ENCODE assay signal across 7 cellular contexts in the genomic region with DNA sequence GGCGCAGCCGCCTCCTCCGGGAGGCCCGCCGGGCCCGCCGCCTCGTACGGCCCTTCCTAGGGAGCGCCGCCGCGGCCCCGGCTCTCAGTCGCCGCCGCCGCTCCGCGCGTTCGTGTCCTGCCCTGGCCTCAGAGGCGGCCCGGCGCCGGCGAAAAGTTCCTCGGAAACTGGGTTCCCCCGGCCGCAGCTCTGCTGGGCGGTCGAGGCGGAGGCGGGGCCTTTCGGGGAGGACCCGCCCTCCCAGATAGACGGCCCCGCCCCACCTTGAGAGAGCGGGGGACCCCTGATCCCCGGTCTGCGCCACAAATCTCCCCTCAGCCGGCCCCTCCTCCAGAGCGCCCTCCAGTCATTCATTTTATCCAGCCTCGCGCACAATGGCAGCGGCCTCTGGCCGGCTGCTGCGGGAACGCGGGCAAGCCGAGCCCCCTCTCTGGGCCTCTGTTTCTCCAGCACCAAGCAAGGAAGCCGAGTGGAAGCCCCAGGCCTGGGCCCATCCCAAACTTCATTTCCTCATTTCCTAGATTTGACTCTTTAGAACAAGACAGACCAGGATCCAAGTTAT. TPM values are rescaled to one million over a fixed set of nuclear protein-coding genes. Genes with fewer than 3 reads are reported as not detected.
DNase-seq lines count a peak whose midpoint lies in the region; FAIRE-seq and TF ChIP-seq lines count a peak whose summit lies in the region.

SREBF1 (minus strand) TSS at position 169 of the 562 bp plus-strand sequence. CDS start 169 bp downstream, outside the sequence.

- H3K9me3 ChIP-seq in H9 (ENCODE audit: control insufficient read depth, low read depth, low read length) (no peaks in the 10 kb centered on the region), mononuclear cell (ENCODE audit: low read depth, low read length) (no peaks in the 10 kb centered on the region)

- H2BK20ac ChIP-seq in H9 (ENCODE audit: low read depth, low read length, poor library complexity, severe bottlenecking), result no peak within 1 kb of the TSS

- H3K4me2 ChIP-seq in H9 (ENCODE audit: insufficient read depth, insufficient read length, low read length), result peak within 1 kb of the TSS; percentile 44

- H2AK5ac ChIP-seq in H9 (ENCODE audit: insufficient read length, low read length), result peak within 1 kb of the TSS; percentile 96

- H2BK5ac ChIP-seq in H9 (ENCODE audit: insufficient read length, low read length), result peak within 1 kb of the TSS; percentile 12

- H3K27me3 ChIP-seq in H9 (ENCODE audit: insufficient read depth, low read length) (no peaks in the 10 kb centered on the region), mononuclear cell (ENCODE audit: insufficient read depth, low read length) (no peaks in the 10 kb centered on the region)

- peak within 1 kb of the TSS; percentile 27 for H3T11ph ChIP-seq in H9 (ENCODE audit: low read length)

- H2BK12ac ChIP-seq in H9 (ENCODE audit: insufficient read length, low read depth, low read length), result peak within 1 kb of the TSS; percentile 83

- H2AFZ ChIP-seq in H9 (ENCODE audit: low read length), result no peak within 1 kb of the TSS

- peaks cover 7 to 29% (median 26%) of the 10 kb centered on the region in 3 experiments for H3K36me3 Mint-ChIP-seq in H9 (ENCODE audit: insufficient read depth in 1 of 3, low read depth in 3 of 3)
- peaks cover 16% of the 10 kb centered on the region for H3K36me3 Mint-ChIP-seq in endothelial cell (ENCODE audit: low read depth, unreplicated experiment)

- H3K79me2 ChIP-seq in H9 (ENCODE audit: insufficient read depth, low read length), result peaks cover 15% of the 10 kb centered on the region; the same call in 1 of the 2 replicates

- CTCF ChIA-PET in activated CD8-positive, alpha-beta memory T cell treated with anti-CD3 and anti-CD28 coated beads for 36 hours (lab: Charles Lee), result interaction anchor here (1.0 to 4.5 kb wide), 6 partner anchors 11 to 121 kb away, joined by 3 to 32 read pairs (median 10); no protein-coding TSS in a partner anchor

- H4K5ac ChIP-seq in H9 (ENCODE audit: insufficient read length, low read depth, low read length), result peak within 1 kb of the TSS; percentile 59

- TF ChIP-seq POLR2A in GM12892 (IDR thresholded peaks at IDR 0.05; ENCODE audit: low read depth, low read length), result no peak

- peak; percentile 86 for FAIRE-seq in GM12892 (lab: Jason Lieb, UNC)

- H3K27ac Mint-ChIP-seq in H9 (peak within 1 kb of the TSS; percentile 98 to 99 (median 99)), endothelial cell (ENCODE audit: unreplicated experiment) (peak within 1 kb of the TSS; percentile 98)

- peaks cover 13% of the 10 kb centered on the region for H3K23me2 ChIP-seq in H9 (ENCODE audit: insufficient read length, low read depth, low read length, poor library complexity, severe bottlenecking)

- DNase-seq in GM12892 (ENCODE audit: insufficient read length), result peak; percentile 80
- DNase-seq in H9, result peak; percentile 87
- peak; percentile 65 for DNase-seq in MV-4-11 (lab: John Stamatoyannopoulos, UW)
- peak; percentile 66 for DNase-seq in endothelial cell (ENCODE audit: low spot score)
- DNase-seq in stimulated activated naive CD4-positive, alpha-beta T cell (lab: John Stamatoyannopoulos, UW), result peak in 5 of 6 experiments; percentile 51 to 76 (median 63)

- peaks cover 3% of the 10 kb centered on the region for H4K20me1 ChIP-seq in H9 (ENCODE audit: control insufficient read depth, insufficient read depth, insufficient read length)

- peak within 1 kb of the TSS; percentile 21 for H4K8ac ChIP-seq in H9 (replicated peaks; ENCODE audit: insufficient read length, low read depth, low read length)

- peaks cover 2% of the 10 kb centered on the region; the same call in 1 of the 2 replicates for H3K27me3 Mint-ChIP-seq in H9 (ENCODE audit: low read depth)
- peaks cover 36% of the 10 kb centered on the region for H3K27me3 Mint-ChIP-seq in endothelial cell (ENCODE audit: unreplicated experiment)

- TF ChIP-seq CTCF in H9 (conservative IDR thresholded peaks at IDR 0.05), result no peak
- no peak for TF ChIP-seq CTCF in endothelial cell (IDR thresholded peaks at IDR 0.05; ENCODE audit: unreplicated experiment)

- peak within 1 kb of the TSS; percentile 55 for H3K27ac ChIP-seq in H9 (ENCODE audit: insufficient read length, low read depth, low read length)

- H3K4me1 Mint-ChIP-seq in H9, result peaks cover 61 to 70% of the 10 kb centered on the region in 2 experiments
- peaks cover 62% of the 10 kb centered on the region for H3K4me1 Mint-ChIP-seq in endothelial cell (ENCODE audit: unreplicated experiment)

- H3K4ac ChIP-seq in H9 (ENCODE audit: low read depth, low read length), result peak within 1 kb of the TSS; percentile 81

- no CpG with 5 or more reads among the region's 52 CpGs for WGBS in H9 (ENCODE audit: extremely low coverage, insufficient read length, low lambda C conversion rate)

- no peaks in the 10 kb centered on the region for H3K79me1 ChIP-seq in H9 (ENCODE audit: insufficient read depth, low read depth, low read length, poor library complexity, severe bottlenecking)

- H3K14ac ChIP-seq in H9 (ENCODE audit: insufficient read depth, low read length), result peak within 1 kb of the TSS; percentile 98

- H3K18ac ChIP-seq in H9 (ENCODE audit: insufficient read length, low read depth, low read length), result peak within 1 kb of the TSS; percentile 96

- H2BK120ac ChIP-seq in H9 (ENCODE audit: low read depth, low read length, poor library complexity, severe bottlenecking), result peak within 1 kb of the TSS; percentile 65

- H3K23ac ChIP-seq in H9 (ENCODE audit: insufficient read length, low read depth, low read length), result no peak within 1 kb of the TSS

- H3K4me1 ChIP-seq in H9 (ENCODE audit: insufficient read depth, low read length) (peaks cover 21% of the 10 kb centered on the region), mononuclear cell (ENCODE audit: insufficient read depth, low read length) (peaks cover 73% of the 10 kb centered on the region)

- peak within 1 kb of the TSS; percentile 87 for H3K9ac ChIP-seq in H9 (ENCODE audit: extremely low read depth, insufficient read length, low read length)

- no peak within 1 kb of the TSS for H3K56ac ChIP-seq in H9 (ENCODE audit: insufficient read length, low read depth, low read length)

- peak within 1 kb of the TSS; percentile 21 for H4K91ac ChIP-seq in H9 (ENCODE audit: insufficient read length, low read depth, low read length)

- H3K4me3 Mint-ChIP-seq in H9 (peak within 1 kb of the TSS; percentile 76 to 87), endothelial cell (ENCODE audit: unreplicated experiment) (peak within 1 kb of the TSS; percentile 94)

- H2BK15ac ChIP-seq in H9 (ENCODE audit: low read depth, low read length), result no peak within 1 kb of the TSS

- peak within 1 kb of the TSS; percentile 87 for H3K4me3 ChIP-seq in mononuclear cell (ENCODE audit: low read length)

- no peaks in the 10 kb centered on the region; a peak in 3 of 5 replicates for H3K9me3 Mint-ChIP-seq in H9
- H3K9me3 Mint-ChIP-seq in endothelial cell (ENCODE audit: unreplicated experiment), result no peaks in the 10 kb centered on the region

- POLR2A ChIA-PET in activated CD8-positive, alpha-beta memory T cell treated with anti-CD3 and anti-CD28 coated beads for 36 hours (lab: Charles Lee), result interaction anchor here (0.6 to 7.8 kb wide), 17 partner anchors 9 to 246 kb away, joined by 3 to 65 read pairs (median 6); no protein-coding TSS in a partner anchor

RNA-seq across cellular contexts. Expression of gene SREBF1, which starts in this region (rescaled TPM):
- polyA plus RNA-seq in GM12892 (2012; ENCODE audit: missing spikeins), result 14.3 TPM
- total RNA-seq in H9 (2021) (76.2 and 81.9 TPM in 2 replicates), endothelial cell (ENCODE audit: unreplicated experiment) (146 TPM), mononuclear cell (61.9 TPM)
- 10 to 100 TPM; 69.3 to 73.6 TPM for total RNA-seq in activated CD8-positive, alpha-beta memory T cell treated with anti-CD3 and anti-CD28 coated beads for 36 hours

Comparison
In these comparisons a context has a peak if more than half of its experiments do, and no peak if none do; other contexts are left out.
1. Peak in every context shown above with its lines: DNase-seq, H3K4me3 ChIP-seq and H3K27ac ChIP-seq.